Comparison of ENCODE assay signal across 11 cellular contexts in the genomic region with DNA sequence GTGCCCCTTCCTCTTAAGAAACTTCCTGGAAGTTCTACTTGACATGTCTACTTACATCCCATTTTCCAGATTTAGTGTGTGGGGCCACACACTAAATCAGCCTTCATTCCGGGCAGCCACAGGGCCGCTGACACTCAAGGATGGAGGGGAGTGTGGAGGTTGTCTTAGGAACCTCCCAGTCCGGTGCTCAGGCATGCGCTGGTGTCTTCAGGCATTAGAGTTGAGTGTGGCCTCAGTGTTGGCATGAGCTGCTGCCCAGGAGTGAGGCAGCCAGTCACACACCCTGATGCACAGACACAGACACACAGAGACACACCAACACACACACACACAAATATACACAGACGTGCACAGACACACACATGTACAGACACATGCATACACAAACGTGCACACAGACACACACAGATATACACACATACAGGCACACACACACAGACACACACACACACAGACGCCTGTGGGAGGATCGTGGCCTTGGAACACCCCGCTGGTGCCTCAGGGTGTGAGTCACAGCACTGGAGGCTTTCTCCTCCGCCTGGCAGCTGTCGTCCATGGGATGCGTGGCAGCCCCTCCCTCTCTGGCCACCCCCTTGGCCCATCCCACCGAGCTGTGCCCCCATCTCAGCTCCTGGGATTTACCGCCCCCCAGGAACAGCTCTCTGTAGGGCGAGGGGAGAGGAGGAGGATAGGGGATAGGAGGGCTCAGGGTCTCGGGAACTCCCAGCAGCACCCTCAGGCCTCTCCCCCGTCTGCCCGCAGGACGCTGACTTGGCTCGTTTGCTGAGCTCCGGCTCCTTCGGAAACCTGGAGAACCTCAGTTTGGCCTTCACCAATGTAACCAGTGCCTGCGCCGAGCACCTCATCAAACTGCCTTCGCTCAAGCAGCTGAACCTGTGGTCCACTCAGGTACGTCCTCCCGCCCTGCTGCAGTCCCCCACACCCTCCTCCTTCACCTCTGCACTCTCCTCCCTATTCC.
DNase-seq lines count a peak whose midpoint lies in the region; ATAC-seq, FAIRE-seq and TF ChIP-seq lines count a peak whose summit lies in the region.
"Had no signal": no experiment of that assay in that cellular context is flagged by ENCODE, and none has a peak within 500 bp of the region (broad histone marks: within the 10 kb centered on the region; RNA-seq: fewer than 3 reads in every experiment).

No MANE protein-coding gene starts in this region.

- H3K4me1 ChIP-seq in small intestine (ENCODE audit: control insufficient read depth in 2 of 2, insufficient read depth in 1 of 2, low read depth in 1 of 2, low read length in 1 of 2): peaks cover 0 to 10% of the 10 kb centered on the region in 2 donors
- peaks cover 12% of the 10 kb centered on the region for H3K4me1 ChIP-seq in suprapubic skin
- H3K4me1 ChIP-seq: parathyroid adenoma had no signal

- H3K9me3 ChIP-seq in small intestine (ENCODE audit: control insufficient read depth, low read depth): no peaks in the 10 kb centered on the region
- no peaks in the 10 kb centered on the region for H3K9me3 ChIP-seq in suprapubic skin

- ATAC-seq in T-cell (replicated peaks in 1 of 4) (no peak), GM21367 (IDR thresholded peaks at IDR 0.05; ENCODE audit: unreplicated experiment) (no peak)

- peak; percentile 31 for DNase-seq in DMS53 (lab: John Stamatoyannopoulos, UW)
- no peak for DNase-seq in DMS53 treated with DMSO at 0.1 percent for 48 hours (lab: John Stamatoyannopoulos, UW; ENCODE audit: unreplicated experiment)
- DNase-seq in T-cell: no peak
- peak; percentile 90 to 91 for DNase-seq in foreskin fibroblast
- DNase-seq in small intestine: peak; percentile 53
- no peak for DNase-seq in T1000 (lab: John Stamatoyannopoulos, UW)
- DNase-seq in suprapubic skin (ENCODE audit: low spot score in 2 of 2): no peak

- no peak for TF ChIP-seq POLR2A in suprapubic skin (IDR thresholded peaks at IDR 0.05)

- no peak overlapping the region for H3K4me3 Mint-ChIP-seq in T-cell
- H3K4me3 Mint-ChIP-seq: dendritic cell treated with granulocyte-macrophage colony-stimulating factor and Interleukin-4, amounts not matched to agents 40 ng/mL and 50 ng/mL, for 4 days had no signal

- POLR2A ChIA-PET in T-cell (lab: Charles Lee): no interaction called here

- TF ChIP-seq EP300 in suprapubic skin (IDR thresholded peaks at IDR 0.05): no peak

- H3K27ac Mint-ChIP-seq in T-cell: peak overlapping the region; percentile 20 to 73
- H3K27ac Mint-ChIP-seq: dendritic cell treated with granulocyte-macrophage colony-stimulating factor and Interleukin-4, amounts not matched to agents 40 ng/mL and 50 ng/mL, for 4 days had no signal

- no peaks in the 10 kb centered on the region for H3K4me1 Mint-ChIP-seq in T-cell

- CTCF ChIA-PET in T-cell (lab: Charles Lee): interaction anchor here in 1 of 2 donors (0.6 kb wide), 1 partner anchor 301 kb away, joined by 7 read pairs; no protein-coding TSS in a partner anchor

- peak overlapping the region; percentile 12 to 36 for H3K4me3 ChIP-seq in foreskin fibroblast (ENCODE audit: low read depth in 1 of 2, low read length in 2 of 2)
- no peak overlapping the region for H3K4me3 ChIP-seq in small intestine (ENCODE audit: low read depth in 1 of 2, low read length in 2 of 2)
- no peak overlapping the region for H3K4me3 ChIP-seq in suprapubic skin

- TF ChIP-seq CTCF in foreskin fibroblast (IDR thresholded peaks at IDR 0.05; ENCODE audit: low read depth, low read length): no peak
- no peak for TF ChIP-seq CTCF in suprapubic skin (IDR thresholded peaks at IDR 0.05)

- H3K36me3 ChIP-seq in small intestine (ENCODE audit: control insufficient read depth in 2 of 2, insufficient read depth in 2 of 2, low read length in 2 of 2): peaks cover 17 to 31% of the 10 kb centered on the region in 2 donors
- H3K36me3 ChIP-seq in suprapubic skin: peaks cover 91% of the 10 kb centered on the region

- no peak for FAIRE-seq in small intestine (lab: Jason Lieb, UNC)
- FAIRE-seq: A204.1 had no signal

- WGBS in small intestine, 3 donors: 80 to 82% (median 81%) methylated on average over 25 to 27 of the region's 27 CpGs
- 80% methylated on average over 14 of the region's 27 CpGs for WGBS in suprapubic skin

- peaks cover 52% of the 10 kb centered on the region for H3K36me3 Mint-ChIP-seq in T-cell

- H3K27me3 ChIP-seq in small intestine (ENCODE audit: control insufficient read depth in 2 of 2, insufficient read depth in 2 of 2, low read length in 2 of 2) (no peaks in the 10 kb centered on the region), suprapubic skin (no peaks in the 10 kb centered on the region)

- H3K27me3 Mint-ChIP-seq in T-cell: no peaks in the 10 kb centered on the region
- H3K27me3 Mint-ChIP-seq: dendritic cell treated with granulocyte-macrophage colony-stimulating factor and Interleukin-4, amounts not matched to agents 40 ng/mL and 50 ng/mL, for 4 days had no signal

- peak overlapping the region in 1 of 2 donors; percentile 62 for H3K27ac ChIP-seq in small intestine (ENCODE audit: low read depth in 1 of 2, low read length in 1 of 2)
- H3K27ac ChIP-seq in suprapubic skin: no peak overlapping the region
- H3K27ac ChIP-seq: parathyroid adenoma had no signal

- H3K9me3 Mint-ChIP-seq in T-cell: no peaks in the 10 kb centered on the region
- H3K9me3 Mint-ChIP-seq: dendritic cell treated with granulocyte-macrophage colony-stimulating factor and Interleukin-4, amounts not matched to agents 40 ng/mL and 50 ng/mL, for 4 days had no signal

Comparison
In these comparisons a context has a peak if more than half of its experiments do, and no peak if none do; other contexts are left out.
1. DNase-seq: peak in DMS53 (single experiment), foreskin fibroblast (2 of 2) and small intestine (single experiment); none in DMS53 treated with DMSO at 0.1 percent for 48 hours (single experiment), T-cell (0 of 34), T1000 (single experiment) and suprapubic skin (0 of 2).
2. H3K4me3 ChIP-seq: peak in foreskin fibroblast (2 of 2); none in small intestine (0 of 2) and suprapubic skin (single experiment).